19 cellular contexts compared by ENCODE assay signal in the genomic region with DNA sequence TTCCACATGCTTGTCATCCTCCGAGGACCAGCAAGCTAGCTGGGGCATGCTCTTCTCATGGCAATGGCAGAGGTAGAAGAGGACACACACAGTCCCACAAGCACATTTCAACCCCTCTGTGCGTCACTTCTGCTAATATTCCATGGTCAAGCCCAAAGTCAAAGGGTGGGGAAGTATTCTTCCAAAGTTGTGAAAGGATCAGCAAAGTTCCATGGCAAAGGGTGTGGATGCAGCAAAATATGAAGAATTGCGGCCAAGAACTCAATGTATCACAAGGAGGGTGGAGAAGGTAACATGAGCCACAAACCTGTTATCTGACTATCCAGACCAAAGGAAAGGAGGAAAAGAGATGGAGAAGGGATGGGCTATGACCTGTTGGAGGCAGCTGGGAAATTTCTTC.
DNase-seq lines count a peak whose midpoint lies in the region; ATAC-seq and TF ChIP-seq lines count a peak whose summit lies in the region.
"Had no signal": no experiment of that assay in that cellular context is flagged by ENCODE, and none has a peak within 500 bp of the region (broad histone marks: within the 10 kb centered on the region; RNA-seq: fewer than 3 reads in every experiment).

No MANE protein-coding gene starts in this region.

- peak overlapping the region; percentile 30 for H3K27ac ChIP-seq in RWPE2 (ENCODE audit: poor library complexity, severe bottlenecking)
- peak overlapping the region; percentile 50 for H3K27ac ChIP-seq in epithelial cell of prostate
- no peak overlapping the region for H3K27ac ChIP-seq in OCI-LY7 (ENCODE audit: low read depth, low read length, poor library complexity, severe bottlenecking)
- H3K27ac ChIP-seq: GM23248 had no signal

- H3K4me3 ChIP-seq in RWPE2 (ENCODE audit: severe bottlenecking) (no peak overlapping the region), OCI-LY7 (ENCODE audit: low read depth, low read length, poor library complexity, severe bottlenecking) (no peak overlapping the region)
- H3K4me3 ChIP-seq: GM23248 had no signal

- H3K4me3 Mint-ChIP-seq in naive thymus-derived CD8-positive, alpha-beta T cell: no peak overlapping the region
- no peak overlapping the region for H3K4me3 Mint-ChIP-seq in T-cell

- H3K4me2 ChIP-seq in OCI-LY7 (ENCODE audit: low read length): no peak overlapping the region

- peak overlapping the region in 6 of 10 donors; percentile 43 to 89 (median 48) for H3K27ac Mint-ChIP-seq in naive thymus-derived CD8-positive, alpha-beta T cell
- H3K27ac Mint-ChIP-seq in T-cell: no peak overlapping the region

- DNase-seq in RWPE2 (ENCODE audit: low spot score) (no peak), epithelial cell of prostate (ENCODE audit: low read depth, low spot score) (no peak), OCI-LY7 (ENCODE audit: low spot score) (no peak), T-cell (no peak)
- no peak for DNase-seq in naive thymus-derived CD8-positive, alpha-beta T cell
- DNase-seq: Caco-2; CD4-positive, alpha-beta T cell; DND-41; HCEC 1CT; NCI-H1694; NCI-H2081; NCI-H2171; NCI-H345; NCI-H524; NCI-H774; Right ventricle myocardium superior had no signal

- POLR2A ChIA-PET in naive thymus-derived CD8-positive, alpha-beta T cell (lab: Charles Lee): interaction anchor here (0.8 to 3.7 kb wide), 7 partner anchors 20 to 288 kb away, joined by 3 to 20 read pairs (median 3); a partner anchor contains a TSS
- POLR2A ChIA-PET in OCI-LY7 (lab: Charles Lee): no interaction called here
- POLR2A ChIA-PET in T-cell (lab: Charles Lee): no interaction called here

- intact Hi-C loops in OCI-LY7 (cut with micrococcal nuclease; ENCODE audit: unreplicated experiment): no loop called here

- H3K9me3 Mint-ChIP-seq in naive thymus-derived CD8-positive, alpha-beta T cell: peaks cover 0 to 3% (median 0%) of the 10 kb centered on the region in 9 donors
- no peaks in the 10 kb centered on the region for H3K9me3 Mint-ChIP-seq in T-cell
- H3K9me3 Mint-ChIP-seq: CD4-positive, alpha-beta T cell had no signal

- ATAC-seq in RWPE2 (ENCODE audit: low read depth): peak; percentile 31; the same call in 2 of the 3 replicates
- no peak for ATAC-seq in naive thymus-derived CD8-positive, alpha-beta T cell
- ATAC-seq in GM18868 (IDR thresholded peaks at IDR 0.05; ENCODE audit: unreplicated experiment): no peak
- ATAC-seq in HG03378 (IDR thresholded peaks at IDR 0.05; ENCODE audit: unreplicated experiment): no peak
- no peak for ATAC-seq in T-cell (replicated peaks in 1 of 4)

- no TSS peak for BruUV-seq in OCI-LY7 (replicated peaks; lab: Mats Ljungman, UMichigan)

- H3K79me2 ChIP-seq in OCI-LY7 (ENCODE audit: insufficient read depth, low read depth, low read length): no peaks in the 10 kb centered on the region

- no peak overlapping the region for H2AFZ ChIP-seq in OCI-LY7 (ENCODE audit: low read length)
- H2AFZ ChIP-seq: GM23248 had no signal

- no peaks in the 10 kb centered on the region for H3K27me3 Mint-ChIP-seq in naive thymus-derived CD8-positive, alpha-beta T cell
- H3K27me3 Mint-ChIP-seq in T-cell: no peaks in the 10 kb centered on the region
- H3K27me3 Mint-ChIP-seq: CD4-positive, alpha-beta T cell had no signal

- no peaks in the 10 kb centered on the region for H3K9me3 ChIP-seq in RWPE2 (ENCODE audit: severe bottlenecking)
- H3K9me3 ChIP-seq in OCI-LY7 (ENCODE audit: low read length): no peaks in the 10 kb centered on the region
- H3K9me3 ChIP-seq: Caco-2 had no signal

- peaks cover 34 to 61% (median 54%) of the 10 kb centered on the region in 4 donors for H3K4me1 Mint-ChIP-seq in naive thymus-derived CD8-positive, alpha-beta T cell
- H3K4me1 Mint-ChIP-seq in T-cell: peaks cover 41 to 45% (median 41%) of the 10 kb centered on the region in 3 donors

- H3K27me3 ChIP-seq in RWPE2 (ENCODE audit: insufficient read depth, poor library complexity, severe bottlenecking): no peaks in the 10 kb centered on the region

- H3K9me2 ChIP-seq in OCI-LY7 (ENCODE audit: insufficient read depth, low read length): no peaks in the 10 kb centered on the region

- CTCF ChIA-PET in OCI-LY7 (lab: Charles Lee; ENCODE audit: unreplicated experiment): no interaction called here
- CTCF ChIA-PET in T-cell (lab: Charles Lee): no interaction called here

- peaks cover 25% of the 10 kb centered on the region for H3K4me1 ChIP-seq in RWPE2 (ENCODE audit: insufficient read depth, poor library complexity, severe bottlenecking)
- no peaks in the 10 kb centered on the region for H3K4me1 ChIP-seq in OCI-LY7 (ENCODE audit: insufficient read depth, low read length, poor library complexity, severe bottlenecking)
- H3K4me1 ChIP-seq: Caco-2 had no signal

- H3K36me3 ChIP-seq in RWPE2 (ENCODE audit: low read depth): no peaks in the 10 kb centered on the region
- no peaks in the 10 kb centered on the region for H3K36me3 ChIP-seq in OCI-LY7 (ENCODE audit: insufficient read depth, low read length)

- no peaks in the 10 kb centered on the region for H3K36me3 Mint-ChIP-seq in naive thymus-derived CD8-positive, alpha-beta T cell
- H3K36me3 Mint-ChIP-seq in T-cell: no peaks in the 10 kb centered on the region

- TF ChIP-seq CTCF in RWPE2 (IDR thresholded peaks at IDR 0.05; ENCODE audit: poor library complexity, severe bottlenecking) (no peak), OCI-LY7 (conservative IDR thresholded peaks at IDR 0.05; ENCODE audit: low read length) (no peak)

- H4K20me1 ChIP-seq in OCI-LY7 (ENCODE audit: insufficient read depth, low read length): no peaks in the 10 kb centered on the region

Comparison
In these comparisons a context has a peak if more than half of its experiments do, and no peak if none do; other contexts are left out.
1. H3K27ac Mint-ChIP-seq: peak in naive thymus-derived CD8-positive, alpha-beta T cell (6 of 10); none in T-cell (0 of 2).